ENCODE assay signal across 10 cellular contexts in the genomic region with DNA sequence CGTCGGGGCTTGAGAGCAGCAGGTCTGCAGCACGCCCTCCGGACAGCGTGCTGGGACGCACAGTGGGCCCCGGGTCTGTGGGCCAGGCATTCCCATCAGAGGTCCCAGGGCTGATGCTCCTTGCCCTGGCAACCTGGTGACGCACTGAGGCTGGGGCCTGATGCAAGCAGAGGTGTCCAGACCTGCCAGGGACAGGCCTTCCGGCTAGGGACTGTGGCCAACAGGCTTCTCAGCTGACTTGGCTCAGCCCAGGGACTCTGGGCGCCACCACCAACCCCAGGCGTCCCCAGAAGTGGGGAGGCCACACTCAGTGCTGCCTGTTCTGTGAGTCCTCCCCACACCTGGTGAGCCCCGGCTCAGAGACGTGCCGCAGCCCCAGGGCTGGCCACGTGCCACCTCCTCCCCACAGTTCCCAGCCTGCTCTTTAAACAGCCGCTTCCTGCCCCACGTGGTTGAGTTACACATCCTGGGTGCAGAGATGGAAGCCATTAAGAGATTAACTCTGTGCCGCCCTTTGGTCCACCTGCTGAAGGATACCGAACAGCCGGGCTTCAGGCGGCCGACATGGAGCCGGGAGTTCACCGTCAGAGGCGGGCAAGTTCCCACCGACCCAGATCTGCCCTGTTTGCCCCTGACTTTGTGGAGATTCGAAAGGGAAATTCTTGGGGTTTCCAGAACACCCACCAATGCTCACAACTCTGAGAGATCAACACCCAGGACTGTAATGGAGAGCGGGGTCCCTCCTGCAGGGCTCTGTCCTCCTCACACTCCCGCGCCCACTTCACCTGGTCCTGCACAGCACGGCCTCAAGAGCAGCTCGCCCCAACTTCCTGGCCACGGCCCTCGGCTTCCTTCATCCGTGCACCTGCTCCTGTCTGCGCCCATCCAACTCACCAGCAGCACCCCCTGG. TPM values are rescaled to one million over a fixed set of nuclear protein-coding genes. Genes with fewer than 3 reads are reported as not detected.
DNase-seq lines count a peak whose midpoint lies in the region; ATAC-seq and TF ChIP-seq lines count a peak whose summit lies in the region.
"Had no signal": no experiment of that assay in that cellular context is flagged by ENCODE, and none has a peak within 500 bp of the region (broad histone marks: within the 10 kb centered on the region; RNA-seq: fewer than 3 reads in every experiment).

No MANE protein-coding gene starts in this region.

- H3K36me3 Mint-ChIP-seq in activated naive CD4-positive, alpha-beta T cell treated with anti-CD3 and anti-CD28 coated beads, Interleukin-2, amount 50 U/mL, for 72 hours, result no peaks in the 10 kb centered on the region

- TF ChIP-seq EP300 in upper lobe of left lung (IDR thresholded peaks at IDR 0.05), result no peak

- ATAC-seq in activated naive CD4-positive, alpha-beta T cell treated with anti-CD3 and anti-CD28 coated beads, Interleukin-2, amount 50 U/mL, for 72 hours, result peak; percentile 48 to 77
- peak; percentile 4 to 61 for ATAC-seq in upper lobe of left lung (ENCODE audit: low FRiP score in 2 of 2)
- no peak for ATAC-seq in GM19324 (IDR thresholded peaks at IDR 0.05; ENCODE audit: low FRiP score, unreplicated experiment)
- ATAC-seq in HG02840 (IDR thresholded peaks at IDR 0.05; ENCODE audit: low FRiP score, unreplicated experiment), result no peak

- H3K27me3 ChIP-seq in upper lobe of left lung, result no peaks in the 10 kb centered on the region

- H3K4me3 ChIP-seq in lower leg skin (ENCODE audit: low read depth, poor library complexity, severe bottlenecking), result no peak overlapping the region
- H3K4me3 ChIP-seq in upper lobe of left lung, result no peak overlapping the region

- TF ChIP-seq POLR2A in lower leg skin (IDR thresholded peaks at IDR 0.05) (no peak), upper lobe of left lung (IDR thresholded peaks at IDR 0.05) (no peak)

- DNase-seq in activated gamma-delta T cell treated with Interleukin-2 at 50 U/mL for 16 hours, result peak; percentile 48
- no peak for DNase-seq in activated gamma-delta T cell (lab: John Stamatoyannopoulos, UW)
- DNase-seq in activated naive CD4-positive, alpha-beta T cell treated with anti-CD3 and anti-CD28 coated beads, Interleukin-2, amount 50 U/mL, for 72 hours (ENCODE audit: low spot score in 2 of 2), result peak in 1 of 2 donors; percentile 56
- peak; percentile 65 to 87 for DNase-seq in lower leg skin (ENCODE audit: low spot score in 2 of 2)
- DNase-seq in upper lobe of left lung, result peak; percentile 57 to 87
- DNase-seq in AG08395 (ENCODE audit: low spot score), result no peak
- DNase-seq: IMR-90 had no signal

- H3K9me3 ChIP-seq in upper lobe of left lung, result no peaks in the 10 kb centered on the region

- 63 to 76% methylated on average over 24 to 35 of the region's 36 CpGs for WGBS in lower leg skin, 2 donors
- WGBS in upper lobe of left lung, 2 donors, result 69 to 97% methylated on average over 13 to 34 of the region's 36 CpGs

- H3K4me1 ChIP-seq in upper lobe of left lung, result peaks cover 0 to 15% (median 5%) of the 10 kb centered on the region in 4 donors

- no peaks in the 10 kb centered on the region for H3K9me3 Mint-ChIP-seq in activated naive CD4-positive, alpha-beta T cell treated with anti-CD3 and anti-CD28 coated beads, Interleukin-2, amount 50 U/mL, for 72 hours

- H3K27ac Mint-ChIP-seq in activated naive CD4-positive, alpha-beta T cell treated with anti-CD3 and anti-CD28 coated beads, Interleukin-2, amount 50 U/mL, for 72 hours, result peak overlapping the region; percentile 62 to 90

- intact Hi-C loops in lower leg skin (cut with DNase I; ENCODE audit: low total_unique reads), result loop anchor here (10.0 kb wide), 1 partner anchor 447 kb away; no protein-coding TSS in a partner anchor

- TF ChIP-seq CTCF in lower leg skin (IDR thresholded peaks at IDR 0.05) (no peak), upper lobe of left lung (IDR thresholded peaks at IDR 0.05) (no peak)

- peaks cover 0 to 27% (median 15%) of the 10 kb centered on the region in 4 donors for H3K36me3 ChIP-seq in upper lobe of left lung

- H3K27ac ChIP-seq in upper lobe of left lung, result no peak overlapping the region

RNA-seq across cellular contexts. Expression of gene ZBP1, which starts 37.6 kb away (rescaled TPM):
- total RNA-seq in activated naive CD4-positive, alpha-beta T cell treated with anti-CD3 and anti-CD28 coated beads, Interleukin-2, amount 50 U/mL, for 72 hours, result 1 to 10 TPM in 1 of 2 donors, under 1 TPM in 1; 0.16 to 1.1 TPM
- total RNA-seq in lower leg skin (under 1 TPM in 1 of 4 donors, not detected in 3; 0.19 TPM), upper lobe of left lung (1 to 10 TPM; 3.2 to 9.4 (median 4.8) TPM)
- total RNA-seq: dermis microvascular lymphatic vessel endothelial cell, IMR-90 had no signal

RNA-seq across cellular contexts. Expression of gene PMEPA1, which starts 52.0 kb away (rescaled TPM):
- 1 to 10 TPM; 2.2 to 3.9 TPM for total RNA-seq in activated naive CD4-positive, alpha-beta T cell treated with anti-CD3 and anti-CD28 coated beads, Interleukin-2, amount 50 U/mL, for 72 hours
- total RNA-seq in lower leg skin, result 10 to 100 TPM in 3 of 4 donors, 1 to 10 TPM in 1; 4.3 to 22.1 (median 11.8) TPM
- 10 to 100 TPM in 5 of 6 donors, 1 to 10 TPM in 1; 2.1 to 60.9 (median 17.6) TPM for total RNA-seq in upper lobe of left lung

Comparison
In these comparisons a context has a peak if more than half of its experiments do, and no peak if none do; other contexts are left out.
1. DNase-seq: peak in activated gamma-delta T cell treated with Interleukin-2 at 50 U/mL for 16 hours (single experiment), lower leg skin (2 of 2) and upper lobe of left lung (2 of 2); none in activated gamma-delta T cell (single experiment) and AG08395 (single experiment).
2. ATAC-seq: peak in activated naive CD4-positive, alpha-beta T cell treated with anti-CD3 and anti-CD28 coated beads, Interleukin-2, amount 50 U/mL, for 72 hours (2 of 2) and upper lobe of left lung (2 of 2); none in GM19324 (single experiment) and HG02840 (single experiment).